29 cellular contexts compared by ENCODE assay signal in the genomic region with DNA sequence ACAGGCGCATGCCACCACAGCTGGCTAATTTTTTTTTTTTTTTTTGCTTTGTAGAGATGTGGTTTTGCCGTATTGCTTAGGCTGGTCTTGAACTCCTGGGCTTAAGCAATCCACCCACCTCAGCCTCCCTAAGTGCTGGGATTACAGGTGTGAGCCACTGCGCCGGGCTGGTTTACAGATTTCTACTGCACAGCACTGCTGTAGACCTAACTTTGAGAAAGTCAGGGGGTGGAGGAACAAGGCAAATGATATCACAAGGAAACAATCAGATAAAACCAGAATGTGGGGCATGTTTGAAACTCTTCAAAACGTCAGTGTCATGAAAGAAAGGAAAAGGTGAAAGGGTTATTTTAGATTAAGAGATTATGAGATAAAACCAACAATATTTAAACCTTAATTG.
"Had no signal": no experiment of that assay in that cellular context is flagged by ENCODE, and none has a peak within 500 bp of the region (broad histone marks: within the 10 kb centered on the region; RNA-seq: fewer than 3 reads in every experiment).

No MANE protein-coding gene starts in this region.

- H3K27ac ChIP-seq: SJCRH30, SK-N-MC, WERI-Rb-1 had no signal

- H3K4me1 Mint-ChIP-seq: brain had no signal

- H3K9me3 Mint-ChIP-seq: activated CD4-positive, alpha-beta T cell treated with anti-CD3 and anti-CD28 coated beads, Interleukin-2, amount 10 ng/mL, durations not matched to agents 7 days and 5 days; activated naive CD4-positive, alpha-beta T cell treated with anti-CD3 and anti-CD28 coated beads, Interleukin-2, amount 50 U/mL, for 24 hours; activated T-helper 2 cell treated with anti-CD3 and anti-CD28 coated beads, Interferon-gamma antibody, Interleukin-2, Interleukin-4, amounts not matched to agents 10 μg/mL and 5 μg/mL and 100 μg/mL, durations not matched to agents 14 hours and 24 hours and 36 hours had no signal

- H3K9me3 ChIP-seq: SJCRH30 had no signal

- H3K4me3 ChIP-seq: SJCRH30, SK-N-MC had no signal

- H3K4me3 Mint-ChIP-seq: activated CD4-positive, alpha-beta T cell treated with anti-CD3 and anti-CD28 coated beads, Interleukin-2, amount 10 ng/mL, durations not matched to agents 7 days and 5 days; activated CD8-positive, alpha-beta memory T cell treated with anti-CD3 and anti-CD28 coated beads, Interleukin-2, amount 10 ng/mL, durations not matched to agents 7 days and 5 days; activated naive CD4-positive, alpha-beta T cell treated with anti-CD3 and anti-CD28 coated beads, Interleukin-2, amount 50 U/mL, for 24 hours; brain had no signal

- H3K27ac Mint-ChIP-seq: activated CD4-positive, alpha-beta T cell treated with anti-CD3 and anti-CD28 coated beads, Interleukin-2, amount 10 ng/mL, durations not matched to agents 7 days and 5 days; activated CD8-positive, alpha-beta memory T cell treated with anti-CD3 and anti-CD28 coated beads, Interleukin-2, amount 10 ng/mL, durations not matched to agents 7 days and 5 days; activated naive CD4-positive, alpha-beta T cell treated with anti-CD3 and anti-CD28 coated beads, Interleukin-2, amount 50 U/mL, for 24 hours; activated T-helper 2 cell treated with anti-CD3 and anti-CD28 coated beads, Interferon-gamma antibody, Interleukin-2, Interleukin-4, amounts not matched to agents 10 μg/mL and 5 μg/mL and 100 μg/mL, durations not matched to agents 14 hours and 24 hours and 36 hours; brain had no signal

- H3K27me3 ChIP-seq: SJCRH30 had no signal

- H3K4me1 ChIP-seq: SJCRH30 had no signal

- H3K27me3 Mint-ChIP-seq: activated CD8-positive, alpha-beta memory T cell treated with anti-CD3 and anti-CD28 coated beads, Interleukin-2, amount 10 ng/mL, durations not matched to agents 7 days and 5 days; activated naive CD4-positive, alpha-beta T cell treated with anti-CD3 and anti-CD28 coated beads, Interleukin-2, amount 50 U/mL, for 24 hours; brain had no signal

- DNase-seq: activated CD4-positive, alpha-beta T cell treated with anti-CD3 and anti-CD28 coated beads for 1 hour; activated CD4-positive, alpha-beta T cell treated with anti-CD3 and anti-CD28 coated beads, Interleukin-2, amount 10 ng/mL, durations not matched to agents 7 days and 5 days; activated CD4-positive, CD25-positive, alpha-beta regulatory T cell; activated CD8-positive, alpha-beta memory T cell treated with anti-CD3 and anti-CD28 coated beads for 24 hours; activated CD8-positive, alpha-beta memory T cell treated with anti-CD3 and anti-CD28 coated beads, Interleukin-2, amount 10 ng/mL, durations not matched to agents 7 days and 5 days; activated CD8-positive, alpha-beta memory T cell treated with anti-CD3 and anti-CD28 coated beads, Interleukin-2, amount 50 U/mL, for 48 hours; activated gamma-delta T cell; activated naive CD4-positive, alpha-beta T cell treated with Interleukin-2 at 50 U/mL for 16 hours; anterior cingulate cortex; caudate nucleus; cerebellar nuclear complex; KG1; MM.1S; MV-4-11; NCI-H1092; NCI-H1436 treated with DMSO at 0.1 percent for 48 hours; NCI-H1694 treated with DMSO at 0.1 percent for 48 hours; NCI-H2029; NCI-H345; NCI-H524 treated with DMSO at 0.1 percent for 48 hours; SHP77; SJCRH30; T1000; WERI-Rb-1 had no signal

- ATAC-seq: activated CD8-positive, alpha-beta memory T cell treated with anti-CD3 and anti-CD28 coated beads, Interleukin-2, amount 10 ng/mL, durations not matched to agents 7 days and 5 days; Panc1 had no signal

- H3K36me3 ChIP-seq: SJCRH30, WERI-Rb-1 had no signal

- H3K36me3 Mint-ChIP-seq: brain had no signal
